27 cellular contexts compared by ENCODE assay signal in the genomic region with DNA sequence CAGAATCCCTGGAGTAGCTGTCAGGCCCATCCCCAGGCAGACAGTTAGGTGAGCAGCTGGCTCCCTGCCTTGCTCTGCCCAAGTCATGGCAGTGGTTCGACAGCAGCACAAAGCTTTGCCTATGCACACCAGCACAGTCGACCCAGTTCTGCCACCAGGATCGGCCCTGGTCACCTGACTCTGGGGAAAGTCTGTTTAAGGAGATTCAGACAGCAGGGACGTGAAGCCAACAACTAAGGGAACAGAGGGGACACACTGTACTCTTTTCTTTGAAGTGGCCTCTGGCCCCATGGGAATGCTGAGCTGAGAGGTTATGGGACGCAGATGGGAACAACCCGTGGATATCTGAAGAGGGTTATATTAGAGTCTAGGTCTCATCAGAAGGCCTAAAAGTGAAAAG.
DNase-seq lines count a peak whose midpoint lies in the region; ATAC-seq and TF ChIP-seq lines count a peak whose summit lies in the region.
"Had no signal": no experiment of that assay in that cellular context is flagged by ENCODE, and none has a peak within 500 bp of the region (broad histone marks: within the 10 kb centered on the region; RNA-seq: fewer than 3 reads in every experiment).

No MANE protein-coding gene starts in this region.

- intact Hi-C loops in Right ventricle myocardium superior (cut with DNase I) (loop anchor here (5.0 kb wide), 1 partner anchor 34 kb away; no protein-coding TSS in a partner anchor), lower lobe of right lung (cut with DNase I) (loop anchor here (10.0 kb wide), 1 partner anchor 337 kb away; no protein-coding TSS in a partner anchor)

- no peak for TF ChIP-seq CTCF in lower lobe of right lung (IDR thresholded peaks at IDR 0.05)
- no peak for TF ChIP-seq CTCF in type B pancreatic cell (conservative IDR thresholded peaks at IDR 0.05)

- H3K4me1 ChIP-seq in lower lobe of right lung = peaks cover 53% of the 10 kb centered on the region
- H3K4me1 ChIP-seq in CD8-positive, alpha-beta memory T cell (ENCODE audit: insufficient read depth, low read length) = no peaks in the 10 kb centered on the region

- no peak overlapping the region for H3K4me3 ChIP-seq in lower lobe of right lung
- no peak overlapping the region for H3K4me3 ChIP-seq in CD8-positive, alpha-beta memory T cell (ENCODE audit: low read length)
- H3K4me3 ChIP-seq: body of pancreas, dorsolateral prefrontal cortex, upper lobe of left lung had no signal

- DNase-seq in NCI-H82 (lab: John Stamatoyannopoulos, UW) (peak; percentile 24), NCI-H82 treated with DMSO at 0.1 percent for 48 hours (lab: John Stamatoyannopoulos, UW; ENCODE audit: unreplicated experiment) (no peak), Right ventricle myocardium superior (peak; percentile 68), lower lobe of right lung (no peak), type B pancreatic cell (ENCODE audit: extremely low spot score, unreplicated experiment) (peak; percentile 27), NCI-H187 treated with DMSO at 0.1 percent for 48 hours (lab: John Stamatoyannopoulos, UW) (no peak)
- no peak for DNase-seq in activated T-cell treated with anti-CD3 and anti-CD28 coated beads, Interleukin-2, amount 50 U/mL, for 4 hours
- DNase-seq in CD8-positive, alpha-beta memory T cell = no peak
- DNase-seq: activated naive CD4-positive, alpha-beta T cell treated with anti-CD3 and anti-CD28 coated beads, Interleukin-2, amount 10 ng/mL, durations not matched to agents 7 days and 5 days; body of pancreas; Calu3; cerebellar nuclear complex; DMS79; dorsolateral prefrontal cortex; GF-D8; Kasumi-1; kidney glomerular epithelial cell; mammary epithelial cell; NCI-H1436; NCI-H2107; NCI-H446; OCI-M1; stimulated activated CD4-positive, alpha-beta T cell treated with anti-CD3 and anti-CD28 coated beads, Interleukin-4, amount 100 ng/mL, for 1 hour; T-helper 17 cell; upper lobe of left lung had no signal

- H3K36me3 Mint-ChIP-seq in type B pancreatic cell = no peaks in the 10 kb centered on the region
- H3K36me3 Mint-ChIP-seq in activated T-cell treated with anti-CD3 and anti-CD28 coated beads, Interleukin-2, amount 50 U/mL, for 4 hours (ENCODE audit: insufficient read depth) = no peaks in the 10 kb centered on the region
- no peaks in the 10 kb centered on the region for H3K36me3 Mint-ChIP-seq in CD8-positive, alpha-beta memory T cell
- H3K36me3 Mint-ChIP-seq: activated naive CD4-positive, alpha-beta T cell treated with anti-CD3 and anti-CD28 coated beads, Interleukin-2, amount 10 ng/mL, durations not matched to agents 7 days and 5 days had no signal

- no peaks in the 10 kb centered on the region for H3K27me3 ChIP-seq in lower lobe of right lung (ENCODE audit: low read depth)
- peaks cover 6% of the 10 kb centered on the region for H3K27me3 ChIP-seq in CD8-positive, alpha-beta memory T cell (ENCODE audit: insufficient read depth, low read length, poor library complexity, severe bottlenecking)
- H3K27me3 ChIP-seq: body of pancreas, dorsolateral prefrontal cortex, upper lobe of left lung had no signal

- CTCF ChIA-PET in CD8-positive, alpha-beta memory T cell (lab: Charles Lee) = interaction anchor here (1.2 to 1.7 kb wide), 3 partner anchors 9 to 411 kb away, joined by 4 to 7 read pairs (median 5); no protein-coding TSS in a partner anchor

- H3K27ac ChIP-seq in lower lobe of right lung = peak overlapping the region; percentile 51
- H3K27ac ChIP-seq in CD8-positive, alpha-beta memory T cell (ENCODE audit: low read depth, low read length) = no peak overlapping the region
- H3K27ac ChIP-seq: 22Rv1, body of pancreas, dorsolateral prefrontal cortex had no signal

- no peaks in the 10 kb centered on the region for H3K27me3 Mint-ChIP-seq in type B pancreatic cell
- H3K27me3 Mint-ChIP-seq in activated T-cell treated with anti-CD3 and anti-CD28 coated beads, Interleukin-2, amount 50 U/mL, for 4 hours (ENCODE audit: low read depth) = no peaks in the 10 kb centered on the region
- H3K27me3 Mint-ChIP-seq in CD8-positive, alpha-beta memory T cell = peaks cover 2 to 8% of the 10 kb centered on the region in 2 donors

- H3K9me3 ChIP-seq in lower lobe of right lung = no peaks in the 10 kb centered on the region
- H3K9me3 ChIP-seq in CD8-positive, alpha-beta memory T cell (ENCODE audit: low read length) = no peaks in the 10 kb centered on the region
- H3K9me3 ChIP-seq: body of pancreas, upper lobe of left lung had no signal

- no peaks in the 10 kb centered on the region for H3K36me3 ChIP-seq in lower lobe of right lung
- no peaks in the 10 kb centered on the region for H3K36me3 ChIP-seq in CD8-positive, alpha-beta memory T cell (ENCODE audit: insufficient read depth, low read length)
- H3K36me3 ChIP-seq: upper lobe of left lung had no signal

- ATAC-seq in Right ventricle myocardium superior (ENCODE audit: poor library complexity) (peak; percentile 70), lower lobe of right lung (no peak)
- no peak for ATAC-seq in activated T-cell treated with anti-CD3 and anti-CD28 coated beads, Interleukin-2, amount 50 U/mL, for 4 hours
- ATAC-seq: body of pancreas, T-helper 17 cell had no signal

- H3K9me3 Mint-ChIP-seq in type B pancreatic cell = no peaks in the 10 kb centered on the region
- H3K9me3 Mint-ChIP-seq in activated T-cell treated with anti-CD3 and anti-CD28 coated beads, Interleukin-2, amount 50 U/mL, for 4 hours = no peaks in the 10 kb centered on the region
- H3K9me3 Mint-ChIP-seq in CD8-positive, alpha-beta memory T cell = no peaks in the 10 kb centered on the region
- H3K9me3 Mint-ChIP-seq: activated naive CD4-positive, alpha-beta T cell treated with anti-CD3 and anti-CD28 coated beads, Interleukin-2, amount 10 ng/mL, durations not matched to agents 7 days and 5 days had no signal

- peaks cover 18% of the 10 kb centered on the region for H3K4me1 Mint-ChIP-seq in type B pancreatic cell (ENCODE audit: unreplicated experiment)
- peaks cover 2% of the 10 kb centered on the region for H3K4me1 Mint-ChIP-seq in activated T-cell treated with anti-CD3 and anti-CD28 coated beads, Interleukin-2, amount 50 U/mL, for 4 hours (ENCODE audit: low read depth)
- H3K4me1 Mint-ChIP-seq in CD8-positive, alpha-beta memory T cell = peaks cover 0 to 3% (median 2%) of the 10 kb centered on the region in 3 donors

- H3K4me3 Mint-ChIP-seq in type B pancreatic cell = no peak overlapping the region
- H3K4me3 Mint-ChIP-seq in activated T-cell treated with anti-CD3 and anti-CD28 coated beads, Interleukin-2, amount 50 U/mL, for 4 hours = no peak overlapping the region
- H3K4me3 Mint-ChIP-seq in CD8-positive, alpha-beta memory T cell = no peak overlapping the region
- H3K4me3 Mint-ChIP-seq: activated naive CD4-positive, alpha-beta T cell treated with anti-CD3 and anti-CD28 coated beads, Interleukin-2, amount 10 ng/mL, durations not matched to agents 7 days and 5 days; T-helper 17 cell had no signal

- POLR2A ChIA-PET in CD8-positive, alpha-beta memory T cell (lab: Charles Lee) = no interaction called here

- no peak overlapping the region for H3K27ac Mint-ChIP-seq in type B pancreatic cell
- H3K27ac Mint-ChIP-seq in CD8-positive, alpha-beta memory T cell = no peak overlapping the region
- H3K27ac Mint-ChIP-seq: activated naive CD4-positive, alpha-beta T cell treated with anti-CD3 and anti-CD28 coated beads, Interleukin-2, amount 10 ng/mL, durations not matched to agents 7 days and 5 days; progenitor cell of endocrine pancreas; T-helper 17 cell had no signal

Comparison
In these comparisons a context has a peak if more than half of its experiments do, and no peak if none do; other contexts are left out.
1. DNase-seq: peak in NCI-H82 (single experiment), Right ventricle myocardium superior (single experiment) and type B pancreatic cell (single experiment); none in NCI-H82 treated with DMSO at 0.1 percent for 48 hours (single experiment), lower lobe of right lung (single experiment), activated T-cell treated with anti-CD3 and anti-CD28 coated beads, Interleukin-2, amount 50 U/mL, for 4 hours (single experiment), CD8-positive, alpha-beta memory T cell (0 of 5) and NCI-H187 treated with DMSO at 0.1 percent for 48 hours (single experiment).